Comparison of ENCODE assay signal across 1 cellular context in the genomic region with DNA sequence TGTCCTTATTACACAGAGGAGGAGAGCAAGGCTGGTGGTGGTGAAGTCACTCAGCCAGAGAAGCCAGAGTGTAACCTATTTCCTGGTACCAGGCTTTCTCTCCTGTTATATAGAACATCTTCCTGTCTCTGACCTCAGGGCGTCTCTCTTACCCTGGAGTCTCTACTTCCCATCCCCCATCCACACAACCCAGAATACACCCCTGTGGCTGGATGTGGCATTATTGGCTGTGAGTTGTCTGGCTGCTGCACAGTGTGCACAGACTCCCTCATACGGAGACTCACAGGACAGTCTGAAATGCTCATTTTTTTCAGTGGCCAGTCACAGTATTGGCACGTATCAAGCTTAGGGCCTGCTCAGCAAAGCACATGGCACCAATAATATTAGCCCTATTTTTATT.
TF ChIP-seq lines count a peak whose summit lies in the region.

No MANE protein-coding gene starts in this region.

TF ChIP-seq in K562, 482 proteins besides CTCF, POLR2A, EP300 and RAD21:
- TF ChIP-seq HMGN3 (IDR thresholded peaks at IDR 0.05; ENCODE audit: borderline replicate concordance, extremely low read depth, insufficient read length, low read depth, low read length) (no peak), MCM2 (IDR thresholded peaks at IDR 0.05; ENCODE audit: low read depth) (no peak), ELF2 (CRISPR knock-in tag; IDR thresholded peaks at IDR 0.05) (no peak), MCM7 (IDR thresholded peaks at IDR 0.05) (no peak), CHCHD3 (CRISPR knock-in tag; IDR thresholded peaks at IDR 0.05) (no peak), SIX5 (IDR thresholded peaks at IDR 0.05; ENCODE audit: borderline replicate concordance in 1 of 2, insufficient read depth in 1 of 2, low read depth in 1 of 2, low read length in 2 of 2) (no peak)
TF ChIP-seq in K562: peak in this region for 0.
